ENCODE assay signal across 19 cellular contexts in genomic region chr14:101313268-101313667, GRCh38.
"Had no signal": no experiment of that assay in that cellular context is flagged by ENCODE, and none has a peak within 500 bp of the region (broad histone marks: within the 10 kb centered on the region; RNA-seq: fewer than 3 reads in every experiment).

No MANE protein-coding gene starts in this region.

- ATAC-seq: activated CD4-positive, CD25-positive, alpha-beta regulatory T cell treated with anti-CD3 and anti-CD28 coated beads, Interleukin-2, amount 50 U/mL, for 24 hours; left lung; pancreas had no signal

- H3K36me3 ChIP-seq: ascending aorta, breast epithelium, left lung, pancreas, thoracic aorta had no signal

- H3K4me1 ChIP-seq: ascending aorta, breast epithelium, left lung, pancreas had no signal

- H3K27ac Mint-ChIP-seq: dendritic cell treated with granulocyte-macrophage colony-stimulating factor and Interleukin-4, amounts not matched to agents 40 ng/mL and 50 ng/mL, for 4 days; naive B cell; stimulated activated effector memory CD8-positive, alpha-beta T cell treated with anti-CD3 and anti-CD28 coated beads, Interleukin-12 subunit alpha, Interleukin-12 subunit beta, amount 100 ng/mL, for 72 hours had no signal

- H3K27ac ChIP-seq: ascending aorta, breast epithelium, epithelial cell of prostate, left lung, pancreas, thoracic aorta had no signal

- DNase-seq: activated CD4-positive, alpha-beta T cell treated with anti-CD3 and anti-CD28 coated beads, Interleukin-2, amount 50 U/mL, for 4 hours; activated naive CD4-positive, alpha-beta T cell; activated T-cell treated with anti-CD3 and anti-CD28 coated beads for 4 hours; effector memory CD4-positive, alpha-beta T cell; kidney; left lung; mammary epithelial cell; naive B cell; pancreas; stimulated activated CD4-positive, alpha-beta T cell treated with anti-CD3 and anti-CD28 coated beads, Interleukin-12 subunit alpha, Interleukin-12 subunit beta, amount 100 ng/mL, for 4 hours; stimulated activated CD4-positive, alpha-beta T cell treated with anti-CD3 and anti-CD28 coated beads, Interleukin-2, amount 100 ng/mL, for 24 hours had no signal

- H3K36me3 Mint-ChIP-seq: stimulated activated effector memory CD8-positive, alpha-beta T cell treated with anti-CD3 and anti-CD28 coated beads, Interleukin-12 subunit alpha, Interleukin-12 subunit beta, amount 100 ng/mL, for 72 hours had no signal

- H3K4me3 Mint-ChIP-seq: dendritic cell treated with granulocyte-macrophage colony-stimulating factor and Interleukin-4, amounts not matched to agents 40 ng/mL and 50 ng/mL, for 4 days; naive B cell; stimulated activated effector memory CD8-positive, alpha-beta T cell treated with anti-CD3 and anti-CD28 coated beads, Interleukin-12 subunit alpha, Interleukin-12 subunit beta, amount 100 ng/mL, for 72 hours had no signal

- H3K4me3 ChIP-seq: ascending aorta, breast epithelium, hepatocyte, left lung, pancreas, thoracic aorta had no signal

- H3K4me2 ChIP-seq: hepatocyte had no signal

- H3K27me3 ChIP-seq: ascending aorta, breast epithelium, hepatocyte, pancreas had no signal

- H3K4me1 Mint-ChIP-seq: naive B cell; stimulated activated effector memory CD8-positive, alpha-beta T cell treated with anti-CD3 and anti-CD28 coated beads, Interleukin-12 subunit alpha, Interleukin-12 subunit beta, amount 100 ng/mL, for 72 hours had no signal

- H3K9me3 ChIP-seq: ascending aorta, pancreas had no signal

- H3K79me2 ChIP-seq: hepatocyte had no signal

- H2AFZ ChIP-seq: hepatocyte had no signal
